Comparison of ENCODE assay signal across 25 cellular contexts in genomic region chr1:195577748-195578147, GRCh38.
"Had no signal": no experiment of that assay in that cellular context is flagged by ENCODE, and none has a peak within 500 bp of the region (broad histone marks: within the 10 kb centered on the region; RNA-seq: fewer than 3 reads in every experiment).

No MANE protein-coding gene starts in this region.

- H3K9me3 ChIP-seq: neutrophil, pancreas, suprapubic skin, upper lobe of right lung, uterus had no signal

- H3K27ac ChIP-seq: dorsolateral prefrontal cortex, neutrophil, pancreas, right atrium auricular region, suprapubic skin, transverse colon, upper lobe of right lung, uterus had no signal

- H3K4me3 ChIP-seq: dorsolateral prefrontal cortex, lung, pancreas, right atrium auricular region, smooth muscle cell, suprapubic skin, transverse colon, upper lobe of right lung, uterus had no signal

- H3K4me2 ChIP-seq: smooth muscle cell had no signal

- H3K4me1 ChIP-seq: pancreas, right atrium auricular region, suprapubic skin, upper lobe of right lung, uterus had no signal

- H3K27me3 ChIP-seq: dorsolateral prefrontal cortex, neutrophil, pancreas, right atrium auricular region, suprapubic skin, transverse colon, upper lobe of right lung, uterus had no signal

- DNase-seq: dorsolateral prefrontal cortex; effector CD4-positive, alpha-beta T cell; hypothalamus; immature natural killer cell; islet precursor cell; kidney glomerular epithelial cell; left colon; natural killer cell; pancreas; stimulated activated CD4-positive, alpha-beta T cell treated with anti-CD3 and anti-CD28 coated beads, Interleukin-12 subunit alpha, Interleukin-12 subunit beta, amount 100 ng/mL, for 4 hours; stimulated activated CD4-positive, alpha-beta T cell treated with anti-CD3 and anti-CD28 coated beads, Interleukin-1b, Interleukin-23, amount 100 ng/mL, for 48 hours; stimulated activated CD4-positive, alpha-beta T cell treated with anti-CD3 and anti-CD28 coated beads, Interleukin-4, amount 100 ng/mL, for 1 hour; stimulated activated CD8-positive, alpha-beta memory T cell treated with anti-CD3 and anti-CD28 coated beads, Interleukin-4, amount 100 ng/mL, for 48 hours; stimulated activated naive CD4-positive, alpha-beta T cell; stimulated activated naive CD8-positive, alpha-beta T cell treated with anti-CD3 and anti-CD28 coated beads, Interleukin-15, amount 100 ng/mL, for 72 hours; transverse colon; upper lobe of right lung; uterus had no signal

- H3K36me3 ChIP-seq: neutrophil, pancreas, right atrium auricular region, suprapubic skin, transverse colon, upper lobe of right lung, uterus had no signal

- ATAC-seq: natural killer cell; pancreas; sciatic nerve; stimulated activated naive CD8-positive, alpha-beta T cell treated with anti-CD3 and anti-CD28 coated beads, Interleukin-15, amount 100 ng/mL, for 72 hours; upper lobe of right lung had no signal

- FAIRE-seq: frontal cortex, pancreas had no signal
